In the genomic region with DNA sequence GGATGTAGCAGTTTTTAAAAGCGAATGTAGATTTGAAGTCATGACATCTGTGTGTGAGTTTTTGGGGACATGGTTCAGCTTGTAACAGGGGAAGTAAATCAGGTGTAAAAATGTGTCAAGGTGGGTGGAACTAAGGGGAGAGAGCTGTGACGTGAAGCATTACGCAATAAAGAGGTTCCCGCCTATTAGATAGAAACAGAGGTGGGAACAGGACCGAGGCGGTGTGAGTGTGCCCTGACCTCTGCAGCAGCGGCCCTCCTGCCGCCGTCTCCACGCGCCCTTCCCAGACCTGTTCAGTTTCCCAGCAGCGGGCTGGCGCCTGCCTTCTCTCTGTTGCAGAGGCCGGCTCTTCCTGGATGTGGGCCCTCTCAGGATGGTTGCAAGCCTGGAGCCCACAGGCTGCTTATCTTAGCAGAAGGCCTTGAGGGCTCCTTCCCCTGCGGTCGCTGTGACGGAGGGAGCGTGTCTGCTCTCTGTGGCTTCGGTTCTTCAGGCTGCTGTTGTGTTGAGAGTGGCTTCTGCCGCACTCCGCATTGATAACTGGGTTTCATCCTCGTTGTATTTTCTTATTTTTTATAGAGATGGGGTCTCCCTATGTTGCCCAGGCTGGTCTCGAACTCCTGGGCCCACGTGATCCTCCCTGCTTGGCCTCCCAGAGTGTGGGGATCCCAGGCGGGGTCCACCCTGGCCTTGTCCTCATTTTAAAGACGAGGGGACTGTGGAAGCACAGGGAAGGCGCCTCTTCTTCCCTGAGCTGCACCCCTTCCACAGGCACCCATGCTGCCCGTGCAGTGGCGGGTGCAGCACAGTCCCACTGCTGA, we compare ENCODE assay signal across 1 cellular context.
TF ChIP-seq lines count a peak whose summit lies in the region.

No MANE protein-coding gene starts in this region.

TF ChIP-seq in K562, 482 proteins besides CTCF, POLR2A, EP300 and RAD21 (continued from another document and continues in another):
- TF ChIP-seq CUX1 (CRISPR knock-in tag; IDR thresholded peaks at IDR 0.05) (peak; percentile 48; the same call in 1 of the 2 replicates), ZEB2 (IDR thresholded peaks at IDR 0.05) (peak; percentile 85), E2F3 (CRISPR knock-in tag; IDR thresholded peaks at IDR 0.05) (no peak), ZNF780A (CRISPR knock-in tag; IDR thresholded peaks at IDR 0.05) (no peak), PTBP1 (IDR thresholded peaks at IDR 0.05; ENCODE audit: low read depth, low read length) (0 out of 2 replicates have a peak, but pooled peaks have one; percentile 3), BMI1 (IDR thresholded peaks at IDR 0.05; ENCODE audit: low read length) (no peak), ZNF41 (CRISPR knock-in tag; conservative IDR thresholded peaks at IDR 0.05) (peak; percentile 59; the same call in 1 of the 2 replicates), TARDBP (IDR thresholded peaks at IDR 0.05) (0 out of 2 replicates have a peak, but pooled peaks have one; percentile 22), NCOA6 (IDR thresholded peaks at IDR 0.05) (no peak), MYNN (IDR thresholded peaks at IDR 0.05) (peak; percentile 45; the same call in 1 of the 2 replicates), MYNN (CRISPR knock-in tag; IDR thresholded peaks at IDR 0.05) (no peak), ZNF133 (CRISPR knock-in tag; IDR thresholded peaks at IDR 0.05) (no peak), ZC3H8 (IDR thresholded peaks at IDR 0.05) (no peak), ZNF445 (CRISPR knock-in tag; IDR thresholded peaks at IDR 0.05; ENCODE audit: low read depth) (0 out of 2 replicates have a peak, but pooled peaks have one; percentile 6), TCFL5 (CRISPR knock-in tag; conservative IDR thresholded peaks at IDR 0.05) (no peak), ZBTB17 (CRISPR knock-in tag; IDR thresholded peaks at IDR 0.05) (peak; percentile 75), ETV5 (CRISPR knock-in tag; IDR thresholded peaks at IDR 0.05; ENCODE audit: low read depth) (peak; percentile 92), ZFP1 (CRISPR knock-in tag; IDR thresholded peaks at IDR 0.05) (no peak), ZNF589 (CRISPR knock-in tag; IDR thresholded peaks at IDR 0.05; ENCODE audit: low read depth) (peak; percentile 75; the same call in 1 of the 2 replicates), ELF4 (CRISPR knock-in tag; IDR thresholded peaks at IDR 0.05) (no peak; the same call in none of the 2 replicates), MIER1 (IDR thresholded peaks at IDR 0.05; ENCODE audit: low read depth) (no peak), ZFPM2 (CRISPR knock-in tag; IDR thresholded peaks at IDR 0.05) (no peak), ZNF639 (CRISPR knock-in tag; conservative IDR thresholded peaks at IDR 0.05 in 1 of 2, IDR thresholded peaks at IDR 0.05 in 1 of 2) (peak in 1 of 2 experiments; percentile 84; a peak in 2 of 4 replicates), ESRRB (CRISPR knock-in tag; IDR thresholded peaks at IDR 0.05; ENCODE audit: borderline replicate concordance) (no peak), ARID1B (IDR thresholded peaks at IDR 0.05) (peak; percentile 92), SETDB1 (IDR thresholded peaks at IDR 0.05; ENCODE audit: low read length) (no peak), TEAD4 (IDR thresholded peaks at IDR 0.05; ENCODE audit: low read length) (peak; percentile 93), TEAD4 (CRISPR knock-in tag; IDR thresholded peaks at IDR 0.05; ENCODE audit: borderline replicate concordance) (no peak), ZNF449 (CRISPR knock-in tag; IDR thresholded peaks at IDR 0.05) (no peak), ZNF592 (IDR thresholded peaks at IDR 0.05) (peak; percentile 98), ZNF174 (CRISPR knock-in tag; IDR thresholded peaks at IDR 0.05) (no peak), ZKSCAN1 (IDR thresholded peaks at IDR 0.05; ENCODE audit: low read depth, low read length) (peak; percentile 73; the same call in 1 of the 2 replicates), SRSF9 (IDR thresholded peaks at IDR 0.05; ENCODE audit: borderline replicate concordance, low read depth, low read length) (no peak), PHTF2 (CRISPR knock-in tag; IDR thresholded peaks at IDR 0.05) (no peak), GTF2F1 (IDR thresholded peaks at IDR 0.05; ENCODE audit: low read depth, low read length) (no peak), ZNF586 (CRISPR knock-in tag; conservative IDR thresholded peaks at IDR 0.05) (no peak), ZBTB8A (IDR thresholded peaks at IDR 0.05; ENCODE audit: partially characterized antibody) (no peak), PRDM10 (IDR thresholded peaks at IDR 0.05; ENCODE audit: partially characterized antibody) (peak; percentile 21), FOXM1 (IDR thresholded peaks at IDR 0.05; ENCODE audit: low read depth) (no peak), FOXM1 (CRISPR knock-in tag; IDR thresholded peaks at IDR 0.05; ENCODE audit: low read depth) (no peak; the same call in 1 of the 2 replicates), ESRRA (IDR thresholded peaks at IDR 0.05; ENCODE audit: borderline replicate concordance, low read depth) (peak; percentile 89)
- TF ChIP-seq, protein P1, sequence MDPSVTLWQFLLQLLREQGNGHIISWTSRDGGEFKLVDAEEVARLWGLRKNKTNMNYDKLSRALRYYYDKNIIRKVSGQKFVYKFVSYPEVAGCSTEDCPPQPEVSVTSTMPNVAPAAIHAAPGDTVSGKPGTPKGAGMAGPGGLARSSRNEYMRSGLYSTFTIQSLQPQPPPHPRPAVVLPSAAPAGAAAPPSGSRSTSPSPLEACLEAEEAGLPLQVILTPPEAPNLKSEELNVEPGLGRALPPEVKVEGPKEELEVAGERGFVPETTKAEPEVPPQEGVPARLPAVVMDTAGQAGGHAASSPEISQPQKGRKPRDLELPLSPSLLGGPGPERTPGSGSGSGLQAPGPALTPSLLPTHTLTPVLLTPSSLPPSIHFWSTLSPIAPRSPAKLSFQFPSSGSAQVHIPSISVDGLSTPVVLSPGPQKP (CRISPR knock-in tag; IDR thresholded peaks at IDR 0.05): no peak
- TF ChIP-seq, protein P2, sequence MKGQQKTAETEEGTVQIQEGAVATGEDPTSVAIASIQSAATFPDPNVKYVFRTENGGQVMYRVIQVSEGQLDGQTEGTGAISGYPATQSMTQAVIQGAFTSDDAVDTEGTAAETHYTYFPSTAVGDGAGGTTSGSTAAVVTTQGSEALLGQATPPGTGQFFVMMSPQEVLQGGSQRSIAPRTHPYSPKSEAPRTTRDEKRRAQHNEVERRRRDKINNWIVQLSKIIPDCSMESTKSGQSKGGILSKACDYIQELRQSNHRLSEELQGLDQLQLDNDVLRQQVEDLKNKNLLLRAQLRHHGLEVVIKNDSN (CRISPR knock-in tag; IDR thresholded peaks at IDR 0.05): 0 out of 2 replicates have a peak, but pooled peaks have one; percentile 18
